8 cellular contexts compared by ENCODE assay signal in genomic region chr11:110907629-110908028, GRCh38.
DNase-seq lines count a peak whose midpoint lies in the region; TF ChIP-seq lines count a peak whose summit lies in the region.

No MANE protein-coding gene starts in this region.

- peak overlapping the region; percentile 54 for H3K27ac Mint-ChIP-seq in activated naive CD8-positive, alpha-beta T cell
- peak overlapping the region; percentile 27 for H3K27ac Mint-ChIP-seq in mesothelial cell of epicardium

- H3K4me3 Mint-ChIP-seq in activated naive CD8-positive, alpha-beta T cell: peak overlapping the region; percentile 53
- H3K4me3 Mint-ChIP-seq in mesothelial cell of epicardium: no peak overlapping the region

- H3K4me1 Mint-ChIP-seq in activated naive CD8-positive, alpha-beta T cell (ENCODE audit: low read depth): peaks cover 29% of the 10 kb centered on the region
- H3K4me1 Mint-ChIP-seq in mesothelial cell of epicardium: peaks cover 39% of the 10 kb centered on the region

- H3K27me3 Mint-ChIP-seq in activated naive CD8-positive, alpha-beta T cell: no peaks in the 10 kb centered on the region
- no peaks in the 10 kb centered on the region for H3K27me3 Mint-ChIP-seq in mesothelial cell of epicardium (ENCODE audit: low read depth)

- H3K36me3 Mint-ChIP-seq in activated naive CD8-positive, alpha-beta T cell: peaks cover 3% of the 10 kb centered on the region
- no peaks in the 10 kb centered on the region for H3K36me3 Mint-ChIP-seq in mesothelial cell of epicardium

- peak; percentile 27 for DNase-seq in NCI-H1105 treated with DMSO at 0.1 percent for 48 hours (lab: John Stamatoyannopoulos, UW)
- DNase-seq in NCI-H1105 (lab: John Stamatoyannopoulos, UW): no peak
- peak; percentile 64 for DNase-seq in KBM-7
- DNase-seq in mesothelial cell of epicardium (ENCODE audit: low spot score in 2 of 2, unreplicated experiment in 2 of 2): no peak
- no peak for DNase-seq in NCI-H187 treated with DMSO at 0.1 percent for 48 hours (lab: John Stamatoyannopoulos, UW)
- DNase-seq in NCI-H774 (lab: John Stamatoyannopoulos, UW): no peak
- no peak for DNase-seq in germinal center (ENCODE audit: low spot score)

- in situ Hi-C loops in KBM-7 (cut with MboI; ENCODE audit: low pct_unique_long_range_greater_than_20kb, low sequenced_read_pairs): no loop called here

- H3K9me3 Mint-ChIP-seq in activated naive CD8-positive, alpha-beta T cell (ENCODE audit: low read depth): no peaks in the 10 kb centered on the region
- H3K9me3 Mint-ChIP-seq in mesothelial cell of epicardium: peaks cover 5% of the 10 kb centered on the region

- TF ChIP-seq CTCF in mesothelial cell of epicardium (IDR thresholded peaks at IDR 0.05; ENCODE audit: unreplicated experiment): no peak

Comparison
In these comparisons a context has a peak if more than half of its experiments do, and no peak if none do; other contexts are left out.
1. DNase-seq: peak in NCI-H1105 treated with DMSO at 0.1 percent for 48 hours (single experiment) and KBM-7 (single experiment); none in NCI-H1105 (single experiment), mesothelial cell of epicardium (0 of 2), NCI-H187 treated with DMSO at 0.1 percent for 48 hours (single experiment), NCI-H774 (single experiment) and germinal center (single experiment).